15 cellular contexts compared by ENCODE assay signal in the genomic region with DNA sequence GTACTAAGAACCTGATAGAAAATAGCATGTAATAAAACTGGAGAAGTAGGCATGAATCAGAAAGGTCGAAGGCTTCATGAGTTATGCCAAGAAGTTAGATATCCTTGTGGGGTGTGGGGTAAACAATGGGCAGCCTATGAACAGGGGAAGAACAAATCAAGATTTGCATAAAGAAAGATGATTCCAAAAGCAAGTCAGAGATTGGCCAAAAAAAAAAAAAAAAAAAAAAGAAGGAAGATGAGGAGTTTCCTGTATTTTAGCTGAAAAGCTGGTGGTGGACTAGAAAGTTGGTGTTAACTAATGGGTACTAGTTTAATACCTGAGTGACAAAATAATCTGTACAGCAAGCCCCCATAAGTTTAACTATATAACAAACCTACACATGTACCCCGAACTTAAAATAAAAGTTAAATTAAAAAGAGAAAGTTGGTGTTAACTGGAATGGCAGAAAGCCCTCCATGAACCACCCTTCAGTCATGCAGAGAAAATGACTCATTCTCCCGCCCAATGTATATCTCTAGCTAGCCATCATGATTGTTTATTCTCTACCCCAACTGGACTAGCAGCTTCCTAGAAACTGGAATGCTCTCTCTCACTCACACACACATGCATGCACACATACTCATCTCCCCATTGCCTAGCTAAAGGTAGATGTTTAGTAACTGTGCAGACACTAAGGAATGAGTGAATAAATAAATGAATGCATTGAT. TPM values are rescaled to one million over a fixed set of nuclear protein-coding genes. Genes with fewer than 3 reads are reported as not detected.
DNase-seq lines count a peak whose midpoint lies in the region; ATAC-seq, FAIRE-seq and TF ChIP-seq lines count a peak whose summit lies in the region.
"Had no signal": no experiment of that assay in that cellular context is flagged by ENCODE, and none has a peak within 500 bp of the region (broad histone marks: within the 10 kb centered on the region; RNA-seq: fewer than 3 reads in every experiment).

No MANE protein-coding gene starts in this region.

- peak overlapping the region; percentile 45; the same call in 1 of the 3 replicates for H3K27ac ChIP-seq in K562 (ENCODE audit: extremely low read depth, low read depth, low read length)

- no peak overlapping the region; a peak in 1 of 4 replicates for H3K9ac ChIP-seq in K562 (ENCODE audit: insufficient read depth in 1 of 2, low read depth in 2 of 2, low read length in 2 of 2)

- no peaks in the 10 kb centered on the region for H3K9me3 Mint-ChIP-seq in Calu3 (ENCODE audit: low read depth, unreplicated experiment)
- H3K9me3 Mint-ChIP-seq: activated T-helper 2 cell treated with anti-CD3 and anti-CD28 coated beads, Interferon-gamma antibody, Interleukin-2, Interleukin-4, amounts not matched to agents 10 μg/mL and 5 μg/mL and 100 μg/mL, durations not matched to agents 14 hours and 24 hours and 36 hours had no signal

- H3K4me1 ChIP-seq in K562 (replicated peaks in 1 of 2; ENCODE audit: control insufficient read depth in 2 of 2, insufficient read depth in 2 of 2, low read length in 2 of 2) = peaks cover 0 to 18% of the 10 kb centered on the region in 2 experiments; a peak in 2 of 5 replicates

- TF ChIP-seq EP300 in K562 (IDR thresholded peaks at IDR 0.05; ENCODE audit: low read length) = no peak

- H3K9me1 ChIP-seq in K562 (ENCODE audit: control insufficient read depth, insufficient read depth, low read length) = no peaks in the 10 kb centered on the region

- in situ Hi-C loops in K562 (cut with MboI) = no loop called here

- H3K4me3 ChIP-seq in K562 (no peak overlapping the region), kidney epithelial cell (ENCODE audit: low read depth, low read length) (no peak overlapping the region)
- H3K4me3 ChIP-seq: GM12878, lung had no signal

- ATAC-seq in K562 (peak; percentile 80), HG03565 (IDR thresholded peaks at IDR 0.05; ENCODE audit: unreplicated experiment) (no peak)
- ATAC-seq: activated CD4-positive, alpha-beta T cell treated with anti-CD3 and anti-CD28 coated beads for 36 hours; GM12878 had no signal

- no TSS peak for BruUV-seq in Calu3 (replicated peaks; lab: Mats Ljungman, UMichigan)
- no TSS peak for BruUV-seq in K562 (replicated peaks; lab: Mats Ljungman, UMichigan)

- H3K27me3 ChIP-seq in K562 (ENCODE audit: control insufficient read depth in 2 of 2, insufficient read depth in 2 of 2, low read length in 2 of 2) = no peaks in the 10 kb centered on the region
- no peaks in the 10 kb centered on the region for H3K27me3 ChIP-seq in kidney epithelial cell (ENCODE audit: control insufficient read depth, insufficient read depth, low read length)

- WGBS in K562 (ENCODE audit: insufficient coverage, low coverage, missing lambda C conversion rate) = 0% methylated on average over 3 of the region's 3 CpGs

- no peaks in the 10 kb centered on the region for H3K27me3 Mint-ChIP-seq in Calu3 (ENCODE audit: unreplicated experiment)
- H3K27me3 Mint-ChIP-seq: activated CD4-positive, alpha-beta T cell treated with anti-CD3 and anti-CD28 coated beads for 36 hours had no signal

- H3K9me3 ChIP-seq in K562 (replicated peaks; ENCODE audit: control insufficient read depth, insufficient read depth, low read depth, low read length) = no peaks in the 10 kb centered on the region

- peaks cover 2% of the 10 kb centered on the region for H3K36me3 Mint-ChIP-seq in Calu3 (ENCODE audit: insufficient read depth, unreplicated experiment)

- peak overlapping the region; percentile 14; the same call in 1 of the 2 replicates for H2AFZ ChIP-seq in K562 (ENCODE audit: low read depth, low read length)

- TF ChIP-seq POLR2A in K562 (conservative IDR thresholded peaks at IDR 0.05) = no peak

- TF ChIP-seq CTCF in Calu3 (IDR thresholded peaks at IDR 0.05; ENCODE audit: unreplicated experiment) = no peak
- no peak for TF ChIP-seq CTCF in K562 (IDR thresholded peaks at IDR 0.05 in 2 of 3, conservative IDR thresholded peaks at IDR 0.05 in 1 of 3; ENCODE audit: insufficient read depth in 2 of 3, low read depth in 1 of 3, low read length in 3 of 3)
- TF ChIP-seq CTCF in kidney epithelial cell (IDR thresholded peaks at IDR 0.05; ENCODE audit: insufficient read depth, low read length, poor library complexity, severe bottlenecking) = no peak

- TF ChIP-seq RAD21 in K562 (CRISPR knock-in tag; conservative IDR thresholded peaks at IDR 0.05 in 1 of 2, IDR thresholded peaks at IDR 0.05 in 1 of 2) = no peak

- DNase-seq in Calu3 (no peak), M059J (ENCODE audit: low read depth) (peak; percentile 90), K562 (ENCODE audit: extremely low read depth in 1 of 4, low spot score in 3 of 4) (peak; percentile 10 to 45 (median 28)), kidney epithelial cell (ENCODE audit: low read depth) (peak; percentile 26), T-helper 1 cell (no peak), DMS114 treated with DMSO at 0.1 percent for 48 hours (lab: John Stamatoyannopoulos, UW; ENCODE audit: unreplicated experiment) (no peak), retina (no peak)
- DNase-seq: activated CD4-positive, alpha-beta T cell treated with anti-CD3 and anti-CD28 coated beads for 36 hours; NCI-H526; stimulated activated CD4-positive, alpha-beta T cell treated with anti-CD3 and anti-CD28 coated beads, Interleukin-4, amount 100 ng/mL, for 24 hours had no signal

- peaks cover 47% of the 10 kb centered on the region for H3K79me2 ChIP-seq in K562 (ENCODE audit: control insufficient read depth, insufficient read depth, low read length)

- FAIRE-seq in K562 (lab: Jason Lieb, UNC) = no peak
- FAIRE-seq: D721Med, GM12878 had no signal

- H3K4me1 Mint-ChIP-seq in Calu3 (ENCODE audit: low read depth, unreplicated experiment) = peaks cover 10% of the 10 kb centered on the region

- POLR2A ChIA-PET in K562 (lab: Yijun Ruan, JAX) = interaction anchor here (1.5 to 1.9 kb wide), 2 partner anchors 10 to 13 kb away, joined by 4 to 5 read pairs; no protein-coding TSS in a partner anchor

- intact Hi-C loops in Calu3 (cut with micrococcal nuclease; ENCODE audit: unreplicated experiment) (loop anchor here (2.0 to 5.0 kb wide), 2 partner anchors 40 to 64 kb away; no protein-coding TSS in a partner anchor), K562 (cut with micrococcal nuclease) (no loop called here)

- H3K36me3 ChIP-seq in K562 (ENCODE audit: control insufficient read depth, insufficient read depth, low read length) (no peaks in the 10 kb centered on the region), kidney epithelial cell (ENCODE audit: control insufficient read depth, insufficient read depth, low read length) (no peaks in the 10 kb centered on the region)

- peak overlapping the region; percentile 33; the same call in 1 of the 2 replicates for H3K4me2 ChIP-seq in K562 (ENCODE audit: insufficient read depth, low read length)

- CTCF ChIA-PET in Calu3 (lab: Charles Lee) (interaction anchor here (0.7 kb wide), 1 partner anchor 65 kb away, joined by 4 read pairs; no protein-coding TSS in a partner anchor), K562 (lab: Yijun Ruan, JAX; ENCODE audit: low intra/inter-chr PET ratio) (no interaction called here)

- no peak overlapping the region for H3K4me3 Mint-ChIP-seq in Calu3 (ENCODE audit: low read depth, unreplicated experiment)
- H3K4me3 Mint-ChIP-seq: activated CD4-positive, alpha-beta T cell treated with anti-CD3 and anti-CD28 coated beads for 36 hours had no signal

- H3K27ac Mint-ChIP-seq in Calu3 (ENCODE audit: unreplicated experiment) = peak overlapping the region; percentile 40
- H3K27ac Mint-ChIP-seq: activated CD4-positive, alpha-beta T cell treated with anti-CD3 and anti-CD28 coated beads for 36 hours; activated T-helper 2 cell treated with anti-CD3 and anti-CD28 coated beads, Interferon-gamma antibody, Interleukin-2, Interleukin-4, amounts not matched to agents 10 μg/mL and 5 μg/mL and 100 μg/mL, durations not matched to agents 14 hours and 24 hours and 36 hours had no signal

- no peaks in the 10 kb centered on the region for H4K20me1 ChIP-seq in K562 (replicated peaks; ENCODE audit: control insufficient read depth, insufficient read depth, low read length)

TF ChIP-seq in K562, 482 proteins besides CTCF, POLR2A, EP300 and RAD21 (continues in another document):
- no peak for TF ChIP-seq SETDB1 (IDR thresholded peaks at IDR 0.05; ENCODE audit: low read length)
- TF ChIP-seq POLR2H (tag; IDR thresholded peaks at IDR 0.05; ENCODE audit: low read depth) = no peak
- TF ChIP-seq, protein P1, sequence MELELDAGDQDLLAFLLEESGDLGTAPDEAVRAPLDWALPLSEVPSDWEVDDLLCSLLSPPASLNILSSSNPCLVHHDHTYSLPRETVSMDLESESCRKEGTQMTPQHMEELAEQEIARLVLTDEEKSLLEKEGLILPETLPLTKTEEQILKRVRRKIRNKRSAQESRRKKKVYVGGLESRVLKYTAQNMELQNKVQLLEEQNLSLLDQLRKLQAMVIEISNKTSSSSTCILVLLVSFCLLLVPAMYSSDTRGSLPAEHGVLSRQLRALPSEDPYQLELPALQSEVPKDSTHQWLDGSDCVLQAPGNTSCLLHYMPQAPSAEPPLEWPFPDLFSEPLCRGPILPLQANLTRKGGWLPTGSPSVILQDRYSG (tag; conservative IDR thresholded peaks at IDR 0.05; ENCODE audit: low read depth) = no peak

RNA-seq across cellular contexts. Expression of a gene that starts 41.7 kb away (rescaled TPM):
- total RNA-seq in Calu3 (2022) (19.0 and 19.7 TPM in 2 replicates), K562 (2014; rRNA removed) (30.1 and 36.8 TPM in 2 replicates), K562 (2014; rRNA removed; fragmentation: Illumina TruSeq; extraction: Trizol) (40.2 and 44.8 TPM in 2 replicates), K562 (2015; rRNA removed; fragmentation: Illumina TruSeq; extraction: Trizol) (34.0 and 37.0 TPM in 2 replicates), K562 (2021) (29.4 and 31.0 TPM in 2 replicates), kidney epithelial cell (23.1 and 32.4 TPM in 2 replicates)
- total RNA-seq in M059J (2014; rRNA removed; shearing (Covaris generic)) = 41.0 and 46.3 TPM in 2 replicates
- 33.6 and 79.8 TPM in 2 replicates for total RNA-seq in K562 (2011; cell fraction: chromatin; rRNA removed; ENCODE audit: low replicate concordance)
- 18.3 and 31.7 TPM in 2 replicates for total RNA-seq in K562 (2011; cell fraction: nucleolus; rRNA removed)
- 40.1 and 63.1 TPM in 2 replicates for total RNA-seq in K562 (2011; cell fraction: nucleoplasm; rRNA removed)
- polyA plus RNA-seq in K562 (2011; rRNA removed) (32.2 and 42.2 TPM in 2 replicates), K562 (2014; fragmentation: Illumina TruSeq; extraction: Trizol) (22.9 and 26.6 TPM in 2 replicates), K562 (2014; fragmentation: Nextera tagmentation; extraction: Ambion mirVana) (10 to 100 TPM; 18.2 to 18.9 TPM), K562 (2014; rRNA removed) (18.4 and 21.9 TPM in 2 replicates)
- polyA plus RNA-seq in K562 (2011; cell fraction: cytosol; rRNA removed) = 6.0 and 11.9 TPM in 2 replicates
- 15.7 and 19.3 TPM in 2 replicates for polyA plus RNA-seq in K562 (2011; cell fraction: nucleus; rRNA removed)
- 12.3 and 17.4 TPM in 2 replicates for polyA plus RNA-seq in K562 (2012)
- polyA minus RNA-seq in K562 (2011; rRNA and poly(A)+ RNA removed) = 55.5 and 67.5 TPM in 2 replicates
- polyA minus RNA-seq in K562 (2011; cell fraction: cytosol; rRNA and poly(A)+ RNA removed) = 23.2 and 32.5 TPM in 2 replicates
- 25.8 and 40.3 TPM in 2 replicates for polyA minus RNA-seq in K562 (2011; cell fraction: nucleus; rRNA and poly(A)+ RNA removed)

Comparison
In these comparisons a context has a peak if more than half of its experiments do, and no peak if none do; other contexts are left out.
1. DNase-seq: peak in M059J (single experiment), K562 (4 of 4) and kidney epithelial cell (single experiment); none in Calu3 (single experiment), T-helper 1 cell (0 of 5), DMS114 treated with DMSO at 0.1 percent for 48 hours (single experiment) and retina (single experiment).